ENCODE assay signal across 1 cellular context in the genomic region with DNA sequence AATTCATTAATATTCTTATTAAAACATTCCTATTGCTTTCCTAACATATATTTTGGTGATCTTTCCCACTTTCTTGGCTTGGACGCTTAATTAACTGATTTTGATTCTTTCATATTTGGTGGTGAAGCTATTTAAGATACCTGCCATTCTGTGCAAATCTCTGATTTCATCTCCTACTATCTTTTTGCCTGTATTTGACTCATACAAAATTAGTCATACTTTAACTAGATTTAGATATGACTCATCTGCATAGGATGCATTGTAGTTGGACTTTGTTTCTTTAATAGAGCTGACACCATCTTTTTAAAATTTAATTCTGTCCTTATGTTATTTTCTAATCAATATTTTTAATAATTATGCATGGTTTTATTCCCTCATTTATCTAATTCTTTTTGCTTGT.
TF ChIP-seq lines count a peak whose summit lies in the region.

No MANE protein-coding gene starts in this region.

TF ChIP-seq in IMR-90, 13 proteins besides CTCF, POLR2A, EP300 and RAD21:
- TF ChIP-seq BHLHE40 (IDR thresholded peaks at IDR 0.05; ENCODE audit: low read depth, low read length) = peak; percentile 48; the same call in 1 of the 2 replicates
- peak; percentile 94 for TF ChIP-seq FOS (IDR thresholded peaks at IDR 0.05; ENCODE audit: low read depth, low read length)
- TF ChIP-seq MAFK (IDR thresholded peaks at IDR 0.05; ENCODE audit: low read depth, low read length) = peak; percentile 33; the same call in 1 of the 2 replicates
- no peak for TF ChIP-seq CHD1 (IDR thresholded peaks at IDR 0.05; ENCODE audit: low read depth, low read length)
